ENCODE assay signal across 6 cellular contexts in genomic region chr5:9817819-9818218, GRCh38.
"Had no signal": no experiment of that assay in that cellular context is flagged by ENCODE, and none has a peak within 500 bp of the region (broad histone marks: within the 10 kb centered on the region; RNA-seq: fewer than 3 reads in every experiment).

No MANE protein-coding gene starts in this region.

- H3K4me3 ChIP-seq: GM23338 had no signal

- ATAC-seq: GM23338, HepG2 had no signal

- DNase-seq: H9, HCEC 1CT had no signal

- FAIRE-seq: H1, H54, HepG2 had no signal
